1 cellular context compared by ENCODE assay signal in genomic region chr3:169966951-169967915, GRCh38.
TF ChIP-seq lines count a peak whose summit lies in the region.

No MANE protein-coding gene starts in this region.

TF ChIP-seq in K562, 482 proteins besides CTCF, POLR2A, EP300 and RAD21 (continued from another document):
- TF ChIP-seq THAP7 (CRISPR knock-in tag; IDR thresholded peaks at IDR 0.05) (no peak), NFRKB (IDR thresholded peaks at IDR 0.05; ENCODE audit: low read depth) (peak; percentile 71; the same call in 1 of the 2 replicates), ZBTB11 (CRISPR knock-in tag; IDR thresholded peaks at IDR 0.05) (0 out of 6 replicates have a peak, but pooled peaks of 1 of the 3 experiments have one; percentile 38), ZBTB7A (IDR thresholded peaks at IDR 0.05; ENCODE audit: borderline replicate concordance, control insufficient read depth, low read depth, low read length) (0 out of 2 replicates have a peak, but pooled peaks have one; percentile 32), PCBP2 (IDR thresholded peaks at IDR 0.05; ENCODE audit: low read depth, low read length, poor library complexity, severe bottlenecking) (peak; percentile 32), CREB3 (tag; conservative IDR thresholded peaks at IDR 0.05; ENCODE audit: low read depth) (no peak), POLR2G (IDR thresholded peaks at IDR 0.05; ENCODE audit: low read depth, low read length) (peak; percentile 68), DACH1 (IDR thresholded peaks at IDR 0.05; ENCODE audit: partially characterized antibody) (peak; percentile 49), NR2C2 (CRISPR knock-in tag; IDR thresholded peaks at IDR 0.05) (0 out of 2 replicates have a peak, but pooled peaks have one; percentile 50), NR2C2 (tag; IDR thresholded peaks at IDR 0.05) (peak; percentile 73), MTA3 (IDR thresholded peaks at IDR 0.05; ENCODE audit: borderline replicate concordance) (peak; percentile 18; the same call in 1 of the 2 replicates), GABPB1 (CRISPR knock-in tag; IDR thresholded peaks at IDR 0.05) (peak; percentile 18; the same call in 1 of the 2 replicates), MAZ (CRISPR knock-in tag; conservative IDR thresholded peaks at IDR 0.05 in 1 of 2, IDR thresholded peaks at IDR 0.05 in 1 of 2) (0 out of 4 replicates have a peak, but pooled peaks of 1 of the 2 experiments have one; percentile 31), UBTF (IDR thresholded peaks at IDR 0.05; ENCODE audit: borderline replicate concordance in 1 of 2, low read depth in 2 of 2, low read length in 2 of 2) (peak in 1 of 2 experiments; percentile 88; a peak in 2 of 4 replicates), ILF3 (IDR thresholded peaks at IDR 0.05; ENCODE audit: borderline replicate concordance) (no peak), ZNF263 (CRISPR knock-in tag; IDR thresholded peaks at IDR 0.05; ENCODE audit: borderline replicate concordance) (no peak), SRF (CRISPR knock-in tag; IDR thresholded peaks at IDR 0.05) (0 out of 4 replicates have a peak, but pooled peaks of 1 of the 2 experiments have one; percentile 14), PHF8 (IDR thresholded peaks at IDR 0.05; ENCODE audit: borderline replicate concordance, low read length) (peak; percentile 35; the same call in 1 of the 2 replicates), GTF2E2 (tag; IDR thresholded peaks at IDR 0.05) (peak; percentile 52; the same call in 1 of the 2 replicates), ZNF740 (CRISPR knock-in tag; IDR thresholded peaks at IDR 0.05) (peak; percentile 94), ZNF740 (tag; IDR thresholded peaks at IDR 0.05) (no peak; a peak in 2 of 4 replicates), TGIF2 (CRISPR knock-in tag; IDR thresholded peaks at IDR 0.05) (no peak), GABPA (tag; conservative IDR thresholded peaks at IDR 0.05; ENCODE audit: low read depth) (peak; percentile 35; the same call in 1 of the 2 replicates), EP400 (IDR thresholded peaks at IDR 0.05) (peak; percentile 43), MAX (CRISPR knock-in tag; IDR thresholded peaks at IDR 0.05) (0 out of 2 replicates have a peak, but pooled peaks have one; percentile 14), FOXK1 (CRISPR knock-in tag; IDR thresholded peaks at IDR 0.05; ENCODE audit: borderline replicate concordance) (0 out of 2 replicates have a peak, but pooled peaks have one; percentile 78), SOX6 (IDR thresholded peaks at IDR 0.05) (no peak), RBFOX2 (IDR thresholded peaks at IDR 0.05; ENCODE audit: low read depth, low read length) (peak; percentile 85), SIN3B (IDR thresholded peaks at IDR 0.05; ENCODE audit: low read depth) (no peak), USF2 (CRISPR knock-in tag; IDR thresholded peaks at IDR 0.05) (0 out of 2 replicates have a peak, but pooled peaks have one; percentile 27), TAF9B (IDR thresholded peaks at IDR 0.05; ENCODE audit: partially characterized antibody) (peak; percentile 30), JUN (IDR thresholded peaks at IDR 0.05; ENCODE audit: borderline replicate concordance, low read depth, low read length) (no peak), JUN (CRISPR knock-in tag; IDR thresholded peaks at IDR 0.05; ENCODE audit: borderline replicate concordance) (0 out of 2 replicates have a peak, but pooled peaks have one; percentile 30), ATF1 (CRISPR knock-in tag; IDR thresholded peaks at IDR 0.05) (no peak), ATF1 (tag; IDR thresholded peaks at IDR 0.05) (peak; percentile 81), CHD1 (IDR thresholded peaks at IDR 0.05; ENCODE audit: low read length) (peak; percentile 86), TEAD1 (CRISPR knock-in tag; IDR thresholded peaks at IDR 0.05) (0 out of 4 replicates have a peak, but pooled peaks of 1 of the 2 experiments have one; percentile 28), ZBTB40 (IDR thresholded peaks at IDR 0.05) (no peak), ZBTB40 (CRISPR knock-in tag; IDR thresholded peaks at IDR 0.05) (no peak), NR2C1 (IDR thresholded peaks at IDR 0.05) (no peak), NR2C1 (tag; IDR thresholded peaks at IDR 0.05) (peak; percentile 29; the same call in 1 of the 2 replicates)
TF ChIP-seq in K562: peak in this region for 55.
